In genomic region chr19:7731615-7732014, GRCh38 we compare ENCODE assay signal across 26 cellular contexts. TPM values are rescaled to one million over a fixed set of nuclear protein-coding genes. Genes with fewer than 3 reads are reported as not detected.
DNase-seq lines count a peak whose midpoint lies in the region; ATAC-seq, FAIRE-seq and TF ChIP-seq lines count a peak whose summit lies in the region.
"Had no signal": no experiment of that assay in that cellular context is flagged by ENCODE, and none has a peak within 500 bp of the region (broad histone marks: within the 10 kb centered on the region; RNA-seq: fewer than 3 reads in every experiment).

No MANE protein-coding gene starts in this region.

- H2AFZ ChIP-seq in HepG2 (ENCODE audit: low read length): no peak overlapping the region
- H2AFZ ChIP-seq: PC-9 had no signal

- no peak for FAIRE-seq in HepG2 (lab: Jason Lieb, UNC)
- FAIRE-seq: D721Med, GM18507 had no signal

- H3K79me2 ChIP-seq in HepG2 (ENCODE audit: insufficient read depth, low read length): no peaks in the 10 kb centered on the region

- TF ChIP-seq EP300 in HepG2 (IDR thresholded peaks at IDR 0.05; ENCODE audit: low read depth in 2 of 2, low read length in 2 of 2) (no peak), HepG2 (CRISPR knock-in tag; IDR thresholded peaks at IDR 0.05; ENCODE audit: borderline replicate concordance) (no peak)

- no peak for DNase-seq in HepG2 (ENCODE audit: low spot score)
- DNase-seq in activated CD4-positive, alpha-beta T cell treated with anti-CD3 and anti-CD28 coated beads for 36 hours: no peak
- DNase-seq: DMS53, GDM1, GOT3, Karpas-422, MV-4-11, NCI-H1105 treated with DMSO at 0.1 percent for 48 hours, NCI-H2029 treated with DMSO at 0.1 percent for 48 hours, NCI-H226, NCI-H510A treated with DMSO at 0.1 percent for 48 hours, NCI-H748 treated with DMSO at 0.1 percent for 48 hours, PC-9, RPMI8226, SHP77 treated with DMSO at 0.1 percent for 48 hours had no signal

- POLR2A ChIA-PET in HEK293 (lab: Yijun Ruan, JAX) (no interaction called here), HepG2 (lab: Yijun Ruan, JAX) (no interaction called here)
- POLR2A ChIA-PET in activated CD4-positive, alpha-beta T cell treated with anti-CD3 and anti-CD28 coated beads for 36 hours (lab: Charles Lee): no interaction called here

- no peak overlapping the region for H3K4me2 ChIP-seq in HepG2 (ENCODE audit: low read depth, low read length)
- H3K4me2 ChIP-seq: PC-9 had no signal

- 30% methylated on average over 3 of the region's 5 CpGs for WGBS in HepG2 (ENCODE audit: low lambda C conversion rate)

- peaks cover 57% of the 10 kb centered on the region for H3K27me3 Mint-ChIP-seq in activated CD4-positive, alpha-beta T cell treated with anti-CD3 and anti-CD28 coated beads for 36 hours

- no peak for TF ChIP-seq POLR2A in HepG2 (IDR thresholded peaks at IDR 0.05; ENCODE audit: insufficient read depth in 1 of 2, low read depth in 2 of 2, low read length in 2 of 2)

- no peak overlapping the region for H3K4me3 ChIP-seq in HEK293 (ENCODE audit: low read depth, low read length)
- H3K4me3 ChIP-seq in HepG2 (replicated peaks in 1 of 3; ENCODE audit: insufficient read depth in 1 of 3, low read depth in 2 of 3, low read length in 3 of 3): no peak overlapping the region
- H3K4me3 ChIP-seq: PC-9, SK-N-MC had no signal

- peaks cover 11% of the 10 kb centered on the region for H3K4me1 Mint-ChIP-seq in activated CD4-positive, alpha-beta T cell treated with anti-CD3 and anti-CD28 coated beads for 36 hours

- no peaks in the 10 kb centered on the region for H3K9me3 ChIP-seq in HEK293 (ENCODE audit: control insufficient read depth, insufficient read depth, low read depth, low read length)
- no peaks in the 10 kb centered on the region for H3K9me3 ChIP-seq in HepG2 (ENCODE audit: low read length)

- in situ Hi-C loops in HepG2 (cut with HindIII; ENCODE audit: extremely low pct_ligation_motif_present, low pct_unique_long_range_greater_than_20kb): no loop called here

- no peak overlapping the region for H3K27ac Mint-ChIP-seq in activated CD4-positive, alpha-beta T cell treated with anti-CD3 and anti-CD28 coated beads for 36 hours

- no peaks in the 10 kb centered on the region for H4K20me1 ChIP-seq in HepG2 (ENCODE audit: insufficient read depth, low read length)

- H3K36me3 ChIP-seq in HEK293 (ENCODE audit: control insufficient read depth in 2 of 2, insufficient read depth in 1 of 2, low read length in 2 of 2) (no peaks in the 10 kb centered on the region), HepG2 (replicated peaks in 1 of 2; ENCODE audit: control insufficient read depth in 1 of 2, insufficient read depth in 2 of 2, low read length in 2 of 2) (no peaks in the 10 kb centered on the region)

- H3K4me1 ChIP-seq in HEK293 (ENCODE audit: control insufficient read depth, insufficient read depth, low read length): no peaks in the 10 kb centered on the region
- H3K4me1 ChIP-seq in HepG2 (ENCODE audit: insufficient read depth, low read length): no peaks in the 10 kb centered on the region

- no TSS peak for BruUV-seq in HepG2 (replicated peaks; lab: Mats Ljungman, UMichigan)

- CTCF ChIA-PET in HEK293 (lab: Yijun Ruan, JAX): no interaction called here
- CTCF ChIA-PET in HepG2 (lab: Yijun Ruan, JAX; ENCODE audit: low intra/inter-chr PET ratio, low total read pairs): no interaction called here
- CTCF ChIA-PET in activated CD4-positive, alpha-beta T cell treated with anti-CD3 and anti-CD28 coated beads for 36 hours (lab: Charles Lee): no interaction called here

- no peak overlapping the region for H3K4me3 Mint-ChIP-seq in activated CD4-positive, alpha-beta T cell treated with anti-CD3 and anti-CD28 coated beads for 36 hours

- TF ChIP-seq CTCF in HEK293 (tag by site-specific recombination; IDR thresholded peaks at IDR 0.05): no peak
- no peak for TF ChIP-seq CTCF in HepG2 (CRISPR knock-in tag; IDR thresholded peaks at IDR 0.05)

- no peak for TF ChIP-seq RAD21 in HepG2 (CRISPR knock-in tag; IDR thresholded peaks at IDR 0.05)

- no peak for ATAC-seq in HepG2
- no peak for ATAC-seq in HG03045 (IDR thresholded peaks at IDR 0.05; ENCODE audit: unreplicated experiment)
- ATAC-seq in activated CD4-positive, alpha-beta T cell treated with anti-CD3 and anti-CD28 coated beads for 36 hours: no peak
- ATAC-seq: HCT116 had no signal

- intact Hi-C loops in HepG2 (cut with micrococcal nuclease; ENCODE audit: unreplicated experiment): no loop called here
- intact Hi-C loops in activated CD4-positive, alpha-beta T cell treated with anti-CD3 and anti-CD28 coated beads for 36 hours (cut with DNase I, micrococcal nuclease): no loop called here

- H3K27me3 ChIP-seq in HepG2 (ENCODE audit: control insufficient read depth in 1 of 2, insufficient read depth in 2 of 2, low read length in 2 of 2): peaks cover 1 to 31% of the 10 kb centered on the region in 2 experiments; a peak in 3 of 5 replicates

- H3K27ac ChIP-seq in HEK293 (ENCODE audit: extremely low read depth, low read depth, low read length) (no peak overlapping the region), HepG2 (ENCODE audit: extremely low read length, insufficient read depth, low read length) (no peak overlapping the region)
- H3K27ac ChIP-seq: PC-9, SK-N-MC had no signal

- H3K36me3 Mint-ChIP-seq in activated CD4-positive, alpha-beta T cell treated with anti-CD3 and anti-CD28 coated beads for 36 hours (ENCODE audit: low read depth): no peaks in the 10 kb centered on the region
- H3K36me3 Mint-ChIP-seq: IgD-negative memory B cell had no signal

- no peak overlapping the region for H3K9ac ChIP-seq in HepG2 (ENCODE audit: insufficient read depth, low read depth, low read length)

- no peaks in the 10 kb centered on the region for H3K9me3 Mint-ChIP-seq in activated CD4-positive, alpha-beta T cell treated with anti-CD3 and anti-CD28 coated beads for 36 hours (ENCODE audit: low read depth)

RNA-seq across cellular contexts. Expression of gene CLEC4G, which starts 0.3 kb away (rescaled TPM):
- total RNA-seq in HepG2 (2016; rRNA removed; fragmentation: Illumina TruSeq; extraction: Trizol): not detected in 2 replicates
- total RNA-seq in HepG2 (2016; cell fraction: cytosol; rRNA removed; fragmentation: Illumina TruSeq; extraction: Trizol; ENCODE audit: low read depth): not detected in 2 replicates
- not detected in 2 replicates for total RNA-seq in HepG2 (2016; cell fraction: insoluble cytoplasmic fraction; rRNA removed; fragmentation: Illumina TruSeq; extraction: Trizol)
- total RNA-seq in HepG2 (2016; cell fraction: membrane; rRNA removed; fragmentation: Illumina TruSeq; extraction: Trizol): not detected in 2 replicates
- not detected in 2 replicates for total RNA-seq in HepG2 (2016; cell fraction: nucleus; rRNA removed; fragmentation: Illumina TruSeq; extraction: Trizol)
- not detected in 2 replicates for polyA plus RNA-seq in HepG2 (2011; rRNA removed)
- polyA plus RNA-seq in HepG2 (2011; cell fraction: cytosol; rRNA removed): not detected in 2 replicates
- polyA plus RNA-seq in HepG2 (2011; cell fraction: nucleus; rRNA removed): not detected in 2 replicates
- polyA plus RNA-seq in HepG2 (2012): not detected in 2 replicates
- not detected in 2 replicates for polyA plus RNA-seq in HepG2 (2016; cell fraction: cytosol; fragmentation: Illumina TruSeq; extraction: Trizol; ENCODE audit: low read depth)
- polyA plus RNA-seq in HepG2 (2016; cell fraction: insoluble cytoplasmic fraction; fragmentation: Illumina TruSeq; extraction: Trizol; ENCODE audit: low read depth): not detected in 2 replicates
- polyA plus RNA-seq in HepG2 (2016; cell fraction: membrane; fragmentation: Illumina TruSeq; extraction: Trizol; ENCODE audit: low read depth): not detected in 2 replicates
- polyA plus RNA-seq in HepG2 (2016; cell fraction: nucleus; fragmentation: Illumina TruSeq; extraction: Trizol; ENCODE audit: insufficient read depth, low read depth): not detected in 2 replicates
- polyA minus RNA-seq in HepG2 (2011; rRNA and poly(A)+ RNA removed; ENCODE audit: low replicate concordance): not detected in 2 replicates
- polyA minus RNA-seq in HepG2 (2011; cell fraction: cytosol; rRNA and poly(A)+ RNA removed): not detected in 2 replicates
- not detected in 2 replicates for polyA minus RNA-seq in HepG2 (2011; cell fraction: nucleus; rRNA and poly(A)+ RNA removed)
- not detected for total RNA-seq in activated CD4-positive, alpha-beta T cell treated with anti-CD3 and anti-CD28 coated beads for 36 hours
- total RNA-seq: A172, M059J, PC-9 had no signal
- polyA plus RNA-seq: AG04450 had no signal

RNA-seq across cellular contexts. Expression of gene CD209, which starts 15.7 kb away (rescaled TPM):
- total RNA-seq in HepG2 (2016; rRNA removed; fragmentation: Illumina TruSeq; extraction: Trizol): not detected in 2 replicates
- total RNA-seq in HepG2 (2016; cell fraction: cytosol; rRNA removed; fragmentation: Illumina TruSeq; extraction: Trizol; ENCODE audit: low read depth): not detected in 2 replicates
- total RNA-seq in HepG2 (2016; cell fraction: insoluble cytoplasmic fraction; rRNA removed; fragmentation: Illumina TruSeq; extraction: Trizol): not detected in 2 replicates
- total RNA-seq in HepG2 (2016; cell fraction: membrane; rRNA removed; fragmentation: Illumina TruSeq; extraction: Trizol): not detected in 2 replicates
- not detected in 2 replicates for total RNA-seq in HepG2 (2016; cell fraction: nucleus; rRNA removed; fragmentation: Illumina TruSeq; extraction: Trizol)
- not detected in 2 replicates for polyA plus RNA-seq in HepG2 (2011; rRNA removed)
- not detected in 2 replicates for polyA plus RNA-seq in HepG2 (2011; cell fraction: cytosol; rRNA removed)
- polyA plus RNA-seq in HepG2 (2011; cell fraction: nucleus; rRNA removed): not detected in 2 replicates
- polyA plus RNA-seq in HepG2 (2012): not detected in 2 replicates
- polyA plus RNA-seq in HepG2 (2016; cell fraction: cytosol; fragmentation: Illumina TruSeq; extraction: Trizol; ENCODE audit: low read depth): not detected in 2 replicates
- not detected in 2 replicates for polyA plus RNA-seq in HepG2 (2016; cell fraction: insoluble cytoplasmic fraction; fragmentation: Illumina TruSeq; extraction: Trizol; ENCODE audit: low read depth)
- polyA plus RNA-seq in HepG2 (2016; cell fraction: membrane; fragmentation: Illumina TruSeq; extraction: Trizol; ENCODE audit: low read depth): not detected in 2 replicates
- polyA plus RNA-seq in HepG2 (2016; cell fraction: nucleus; fragmentation: Illumina TruSeq; extraction: Trizol; ENCODE audit: insufficient read depth, low read depth): not detected in 2 replicates
- not detected in 2 replicates for polyA minus RNA-seq in HepG2 (2011; rRNA and poly(A)+ RNA removed; ENCODE audit: low replicate concordance)
- polyA minus RNA-seq in HepG2 (2011; cell fraction: cytosol; rRNA and poly(A)+ RNA removed): not detected in 2 replicates
- polyA minus RNA-seq in HepG2 (2011; cell fraction: nucleus; rRNA and poly(A)+ RNA removed): not detected in 2 replicates
- not detected for total RNA-seq in activated CD4-positive, alpha-beta T cell treated with anti-CD3 and anti-CD28 coated beads for 36 hours
- total RNA-seq: A172, M059J, PC-9 had no signal
- polyA plus RNA-seq: AG04450, IgD-negative memory B cell had no signal

RNA-seq across cellular contexts. Expression of gene FCER2, which starts 29.7 kb away (rescaled TPM):
- total RNA-seq in HepG2 (2016; rRNA removed; fragmentation: Illumina TruSeq; extraction: Trizol): not detected in 2 replicates
- total RNA-seq in HepG2 (2016; cell fraction: cytosol; rRNA removed; fragmentation: Illumina TruSeq; extraction: Trizol; ENCODE audit: low read depth): not detected in 2 replicates
- not detected in 2 replicates for total RNA-seq in HepG2 (2016; cell fraction: insoluble cytoplasmic fraction; rRNA removed; fragmentation: Illumina TruSeq; extraction: Trizol)
- not detected in 2 replicates for total RNA-seq in HepG2 (2016; cell fraction: membrane; rRNA removed; fragmentation: Illumina TruSeq; extraction: Trizol)
- total RNA-seq in HepG2 (2016; cell fraction: nucleus; rRNA removed; fragmentation: Illumina TruSeq; extraction: Trizol): not detected in 2 replicates
- polyA plus RNA-seq in HepG2 (2011; rRNA removed): not detected in 2 replicates
- 0.03 TPM in 1 of 2 replicates, not detected in the other for polyA plus RNA-seq in HepG2 (2011; cell fraction: cytosol; rRNA removed)
- 0.09 TPM in 1 of 2 replicates, not detected in the other for polyA plus RNA-seq in HepG2 (2011; cell fraction: nucleus; rRNA removed)
- polyA plus RNA-seq in HepG2 (2012): not detected in 2 replicates
- polyA plus RNA-seq in HepG2 (2016; cell fraction: cytosol; fragmentation: Illumina TruSeq; extraction: Trizol; ENCODE audit: low read depth): not detected in 2 replicates
- not detected in 2 replicates for polyA plus RNA-seq in HepG2 (2016; cell fraction: insoluble cytoplasmic fraction; fragmentation: Illumina TruSeq; extraction: Trizol; ENCODE audit: low read depth)
- not detected in 2 replicates for polyA plus RNA-seq in HepG2 (2016; cell fraction: membrane; fragmentation: Illumina TruSeq; extraction: Trizol; ENCODE audit: low read depth)
- polyA plus RNA-seq in HepG2 (2016; cell fraction: nucleus; fragmentation: Illumina TruSeq; extraction: Trizol; ENCODE audit: insufficient read depth, low read depth): not detected in 2 replicates
- 0.14 TPM in 1 of 2 replicates, not detected in the other for polyA minus RNA-seq in HepG2 (2011; rRNA and poly(A)+ RNA removed; ENCODE audit: low replicate concordance)
- not detected in 2 replicates for polyA minus RNA-seq in HepG2 (2011; cell fraction: cytosol; rRNA and poly(A)+ RNA removed)
- not detected in 2 replicates for polyA minus RNA-seq in HepG2 (2011; cell fraction: nucleus; rRNA and poly(A)+ RNA removed)
- total RNA-seq in activated CD4-positive, alpha-beta T cell treated with anti-CD3 and anti-CD28 coated beads for 36 hours: 1 to 10 TPM; 2.6 to 3.5 TPM
- total RNA-seq: A172, M059J, PC-9 had no signal
- polyA plus RNA-seq: AG04450 had no signal

RNA-seq across cellular contexts. Expression of gene CLEC4M, which starts 31.4 kb away (rescaled TPM):
- total RNA-seq in HepG2 (2016; rRNA removed; fragmentation: Illumina TruSeq; extraction: Trizol): not detected in 2 replicates
- not detected in 2 replicates for total RNA-seq in HepG2 (2016; cell fraction: cytosol; rRNA removed; fragmentation: Illumina TruSeq; extraction: Trizol; ENCODE audit: low read depth)
- total RNA-seq in HepG2 (2016; cell fraction: insoluble cytoplasmic fraction; rRNA removed; fragmentation: Illumina TruSeq; extraction: Trizol): not detected in 2 replicates
- not detected in 2 replicates for total RNA-seq in HepG2 (2016; cell fraction: membrane; rRNA removed; fragmentation: Illumina TruSeq; extraction: Trizol)
- not detected in 2 replicates for total RNA-seq in HepG2 (2016; cell fraction: nucleus; rRNA removed; fragmentation: Illumina TruSeq; extraction: Trizol)
- 0.07 TPM in 1 of 2 replicates, not detected in the other for polyA plus RNA-seq in HepG2 (2011; rRNA removed)
- polyA plus RNA-seq in HepG2 (2011; cell fraction: cytosol; rRNA removed): not detected in 2 replicates
- not detected in 2 replicates for polyA plus RNA-seq in HepG2 (2011; cell fraction: nucleus; rRNA removed)
- not detected in 2 replicates for polyA plus RNA-seq in HepG2 (2012)
- polyA plus RNA-seq in HepG2 (2016; cell fraction: cytosol; fragmentation: Illumina TruSeq; extraction: Trizol; ENCODE audit: low read depth): not detected in 2 replicates
- polyA plus RNA-seq in HepG2 (2016; cell fraction: insoluble cytoplasmic fraction; fragmentation: Illumina TruSeq; extraction: Trizol; ENCODE audit: low read depth): not detected in 2 replicates
- polyA plus RNA-seq in HepG2 (2016; cell fraction: membrane; fragmentation: Illumina TruSeq; extraction: Trizol; ENCODE audit: low read depth): not detected in 2 replicates
- polyA plus RNA-seq in HepG2 (2016; cell fraction: nucleus; fragmentation: Illumina TruSeq; extraction: Trizol; ENCODE audit: insufficient read depth, low read depth): not detected in 2 replicates
- not detected in 2 replicates for polyA minus RNA-seq in HepG2 (2011; rRNA and poly(A)+ RNA removed; ENCODE audit: low replicate concordance)
- polyA minus RNA-seq in HepG2 (2011; cell fraction: cytosol; rRNA and poly(A)+ RNA removed): not detected in 2 replicates
- polyA minus RNA-seq in HepG2 (2011; cell fraction: nucleus; rRNA and poly(A)+ RNA removed): not detected in 2 replicates
- not detected for total RNA-seq in activated CD4-positive, alpha-beta T cell treated with anti-CD3 and anti-CD28 coated beads for 36 hours
- total RNA-seq: M059J, PC-9 had no signal
- polyA plus RNA-seq: AG04450, CD14-positive monocyte, IgD-negative memory B cell had no signal

RNA-seq across cellular contexts. Expression of gene TRAPPC5, which starts 51.0 kb away (rescaled TPM):
- total RNA-seq in HepG2 (2016; rRNA removed; fragmentation: Illumina TruSeq; extraction: Trizol): 74.8 and 78.7 TPM in 2 replicates
- 73.7 and 88.2 TPM in 2 replicates for total RNA-seq in HepG2 (2016; cell fraction: cytosol; rRNA removed; fragmentation: Illumina TruSeq; extraction: Trizol; ENCODE audit: low read depth)
- total RNA-seq in HepG2 (2016; cell fraction: insoluble cytoplasmic fraction; rRNA removed; fragmentation: Illumina TruSeq; extraction: Trizol): 85.8 and 87.4 TPM in 2 replicates
- 66.2 and 93.1 TPM in 2 replicates for total RNA-seq in HepG2 (2016; cell fraction: membrane; rRNA removed; fragmentation: Illumina TruSeq; extraction: Trizol)
- total RNA-seq in HepG2 (2016; cell fraction: nucleus; rRNA removed; fragmentation: Illumina TruSeq; extraction: Trizol): 38.3 and 41.5 TPM in 2 replicates
- polyA plus RNA-seq in HepG2 (2011; rRNA removed): 38.5 and 53.6 TPM in 2 replicates
- 23.1 and 50.4 TPM in 2 replicates for polyA plus RNA-seq in HepG2 (2011; cell fraction: cytosol; rRNA removed)
- 17.6 and 18.8 TPM in 2 replicates for polyA plus RNA-seq in HepG2 (2011; cell fraction: nucleus; rRNA removed)
- 25.3 and 48.3 TPM in 2 replicates for polyA plus RNA-seq in HepG2 (2012)
- 68.2 and 80.1 TPM in 2 replicates for polyA plus RNA-seq in HepG2 (2016; cell fraction: cytosol; fragmentation: Illumina TruSeq; extraction: Trizol; ENCODE audit: low read depth)
- 78.0 and 80.4 TPM in 2 replicates for polyA plus RNA-seq in HepG2 (2016; cell fraction: insoluble cytoplasmic fraction; fragmentation: Illumina TruSeq; extraction: Trizol; ENCODE audit: low read depth)
- 55.0 and 69.6 TPM in 2 replicates for polyA plus RNA-seq in HepG2 (2016; cell fraction: membrane; fragmentation: Illumina TruSeq; extraction: Trizol; ENCODE audit: low read depth)
- 68.2 and 71.7 TPM in 2 replicates for polyA plus RNA-seq in HepG2 (2016; cell fraction: nucleus; fragmentation: Illumina TruSeq; extraction: Trizol; ENCODE audit: insufficient read depth, low read depth)
- polyA minus RNA-seq in HepG2 (2011; rRNA and poly(A)+ RNA removed; ENCODE audit: low replicate concordance): 46.6 and 82.5 TPM in 2 replicates
- 36.2 and 41.8 TPM in 2 replicates for polyA minus RNA-seq in HepG2 (2011; cell fraction: cytosol; rRNA and poly(A)+ RNA removed)
- polyA minus RNA-seq in HepG2 (2011; cell fraction: nucleus; rRNA and poly(A)+ RNA removed): 1.1 and 1.3 TPM in 2 replicates
- total RNA-seq in activated CD4-positive, alpha-beta T cell treated with anti-CD3 and anti-CD28 coated beads for 36 hours: 10 to 100 TPM; 90.2 to 95.2 TPM

Comparison
In these comparisons a context has a peak if more than half of its experiments do, and no peak if none do; other contexts are left out.
1. Of the 63 proteins assayed by ChIP-seq in both HepG2 and HEK293: peak only in HepG2: none; only in HEK293: none; in both: ZNF768; in neither: 62.